In genomic region chr20:39338977-39339376, GRCh38 we compare ENCODE assay signal across 11 cellular contexts.
DNase-seq lines count a peak whose midpoint lies in the region; ATAC-seq, FAIRE-seq and TF ChIP-seq lines count a peak whose summit lies in the region.
"Had no signal": no experiment of that assay in that cellular context is flagged by ENCODE, and none has a peak within 500 bp of the region (broad histone marks: within the 10 kb centered on the region; RNA-seq: fewer than 3 reads in every experiment).

No MANE protein-coding gene starts in this region.

- TF ChIP-seq CTCF in GM12878 (IDR thresholded peaks at IDR 0.05 in 2 of 3, conservative IDR thresholded peaks at IDR 0.05 in 1 of 3; ENCODE audit: control insufficient read depth in 2 of 3, extremely low read depth in 1 of 3, insufficient read depth in 1 of 3, low read depth in 3 of 3, low read length in 3 of 3) (no peak), type B pancreatic cell (conservative IDR thresholded peaks at IDR 0.05) (no peak)

- peak; percentile 40 for DNase-seq in GM12878 (ENCODE audit: low read depth, low spot score)
- no peak for DNase-seq in NCI-H1105 (lab: John Stamatoyannopoulos, UW)
- DNase-seq in NCI-H2196 treated with DMSO at 0.1 percent for 48 hours (lab: John Stamatoyannopoulos, UW; ENCODE audit: unreplicated experiment) = no peak
- no peak for DNase-seq in COLO668 (lab: John Stamatoyannopoulos, UW; ENCODE audit: unreplicated experiment)
- DNase-seq in type B pancreatic cell (ENCODE audit: extremely low spot score, unreplicated experiment) = no peak
- DNase-seq: C1 segment of cervical spinal cord had no signal

- H3K27me3 ChIP-seq in BLaER1 treated with 17β-estradiol and CSF1 and Interleukin-3, amounts not matched to agents 10 nM and 100 nM = no peaks in the 10 kb centered on the region
- H3K27me3 ChIP-seq in GM12878 (replicated peaks in 1 of 2; ENCODE audit: control insufficient read depth in 2 of 2, insufficient read depth in 2 of 2, low read length in 1 of 2) = no peaks in the 10 kb centered on the region

- no TSS peak for BruUV-seq in GM12878 (replicated peaks; lab: Mats Ljungman, UMichigan)

- FAIRE-seq in GM12878 (lab: Jason Lieb, UNC) = peak; percentile 7
- FAIRE-seq: urothelium cell line had no signal

- H3K79me2 ChIP-seq in GM12878 (ENCODE audit: control insufficient read depth, insufficient read depth, low read length) = no peaks in the 10 kb centered on the region

- WGBS in GM12878 (ENCODE audit: insufficient coverage, insufficient replicate concordance, low lambda C conversion rate, missing lambda C conversion rate) = 0% methylated on average over 1 of the region's 1 CpG

- TF ChIP-seq EP300 in GM12878 (IDR thresholded peaks at IDR 0.05; ENCODE audit: borderline replicate concordance in 1 of 2, control insufficient read depth in 1 of 2, low read depth in 2 of 2, low read length in 2 of 2) = peak in 1 of 2 experiments; percentile 51; a peak in 1 of 4 replicates

- no peaks in the 10 kb centered on the region for H3K36me3 ChIP-seq in BLaER1 treated with 17β-estradiol and CSF1 and Interleukin-3, amounts not matched to agents 10 nM and 100 nM
- H3K36me3 ChIP-seq in GM12878 (ENCODE audit: control insufficient read depth in 2 of 2, insufficient read depth in 2 of 2, low read length in 1 of 2) = no peaks in the 10 kb centered on the region

- TF ChIP-seq POLR2A in GM12878 (IDR thresholded peaks at IDR 0.05; ENCODE audit: low read depth, low read length) = no peak

- H3K4me1 Mint-ChIP-seq in type B pancreatic cell (ENCODE audit: unreplicated experiment) = peaks cover 10% of the 10 kb centered on the region

- no peak for TF ChIP-seq RAD21 in GM12878 (IDR thresholded peaks at IDR 0.05; ENCODE audit: insufficient read depth, low read depth, low read length)

- H3K36me3 Mint-ChIP-seq in type B pancreatic cell = no peaks in the 10 kb centered on the region

- peaks cover 0 to 7% (median 0%) of the 10 kb centered on the region in 11 experiments; a peak in 2 of 22 replicates for H3K9me3 ChIP-seq in BLaER1 treated with 17β-estradiol and CSF1 and Interleukin-3, amounts not matched to agents 10 nM and 100 nM (replicated peaks in 1 of 11)
- H3K9me3 ChIP-seq in GM12878 (replicated peaks; ENCODE audit: control insufficient read depth, insufficient read depth, low read length) = no peaks in the 10 kb centered on the region; the same call in 2 of the 3 replicates

- H3K4me1 ChIP-seq in BLaER1 treated with 17β-estradiol and CSF1 and Interleukin-3, amounts not matched to agents 10 nM and 100 nM = peaks cover 17 to 49% (median 18%) of the 10 kb centered on the region in 10 experiments
- peaks cover 3% of the 10 kb centered on the region; the same call in 1 of the 2 replicates for H3K4me1 ChIP-seq in GM12878 (ENCODE audit: control insufficient read depth, insufficient read depth, low read length)

- no peak overlapping the region for H3K27ac Mint-ChIP-seq in type B pancreatic cell

- in situ Hi-C loops in GM12878 (cut with MboI) = no loop called here

- SMC1A ChIA-PET in GM12878 (lab: Charles Lee; ENCODE audit: uncharacterized antibody, unreplicated experiment) = interaction anchor here (1.0 to 1.5 kb wide), 3 partner anchors 12 to 491 kb away, joined by 3 to 4 read pairs (median 4); no protein-coding TSS in a partner anchor

- H3K4me3 Mint-ChIP-seq in type B pancreatic cell = no peak overlapping the region

- intact Hi-C loops in GM12878 (cut with micrococcal nuclease; ENCODE audit: unreplicated experiment) = no loop called here

- POLR2A ChIA-PET in GM12878 (lab: Charles Lee) = no interaction called here

- peaks cover 8% of the 10 kb centered on the region for H3K9me3 Mint-ChIP-seq in type B pancreatic cell

- peak; percentile 99 for ATAC-seq in GM19452 (IDR thresholded peaks at IDR 0.05; ENCODE audit: unreplicated experiment)
- peak; percentile 96 for ATAC-seq in HG03139 (IDR thresholded peaks at IDR 0.05; ENCODE audit: unreplicated experiment)
- peak; percentile 96 for ATAC-seq in GM12878

- H3K27ac ChIP-seq in BLaER1 treated with 17β-estradiol and CSF1 and Interleukin-3, amounts not matched to agents 10 nM and 100 nM = peak overlapping the region in 10 of 11 experiments; percentile 9 to 60 (median 44); a peak in 17 of 22 replicates
- H3K27ac ChIP-seq in GM12878 (ENCODE audit: control insufficient read depth, insufficient read depth) = no peak overlapping the region
- H3K27ac ChIP-seq: SK-N-MC had no signal

- H4K20me1 ChIP-seq in BLaER1 treated with 17β-estradiol and CSF1 and Interleukin-3, amounts not matched to agents 10 nM and 100 nM = no peaks in the 10 kb centered on the region
- H4K20me1 ChIP-seq in GM12878 (ENCODE audit: control insufficient read depth, insufficient read depth) = no peaks in the 10 kb centered on the region

- no peak overlapping the region; the same call in none of the 2 replicates for H2AFZ ChIP-seq in GM12878 (ENCODE audit: control insufficient read depth, low read depth, low read length)

- peak overlapping the region in 2 of 11 experiments; percentile 2 to 40; a peak in 1 of 22 replicates for H3K9ac ChIP-seq in BLaER1 treated with 17β-estradiol and CSF1 and Interleukin-3, amounts not matched to agents 10 nM and 100 nM
- no peak overlapping the region for H3K9ac ChIP-seq in GM12878 (ENCODE audit: control insufficient read depth, insufficient read depth, low read length)

- H3K27me3 Mint-ChIP-seq in type B pancreatic cell = peaks cover 4% of the 10 kb centered on the region

- H3K4me3 ChIP-seq in BLaER1 treated with 17β-estradiol and CSF1 and Interleukin-3, amounts not matched to agents 10 nM and 100 nM = no peak overlapping the region
- no peak overlapping the region for H3K4me3 ChIP-seq in GM12878
- H3K4me3 ChIP-seq: SK-N-MC had no signal

- RAD21 ChIA-PET in GM12878 (lab: Charles Lee; ENCODE audit: unreplicated experiment) = interaction anchor here (1.1 to 1.3 kb wide), 2 partner anchors 24 to 37 kb away, joined by 3 to 4 read pairs; no protein-coding TSS in a partner anchor

- H3K4me2 ChIP-seq in BLaER1 treated with 17β-estradiol and CSF1 and Interleukin-3, amounts not matched to agents 10 nM and 100 nM = peak overlapping the region; percentile 9 to 82 (median 52)
- no peak overlapping the region for H3K4me2 ChIP-seq in GM12878 (ENCODE audit: control insufficient read depth, insufficient read depth)

- CTCF ChIA-PET in GM12878 (lab: Yijun Ruan, JAX) = no interaction called here

TF ChIP-seq in GM12878, 131 proteins besides CTCF, POLR2A, EP300 and RAD21 (continues in another document):
- TF ChIP-seq ASH2L (IDR thresholded peaks at IDR 0.05; ENCODE audit: borderline replicate concordance, low read depth) = no peak
- TF ChIP-seq BMI1 (IDR thresholded peaks at IDR 0.05; ENCODE audit: borderline replicate concordance) = no peak
- TF ChIP-seq ZNF687 (IDR thresholded peaks at IDR 0.05) = peak; percentile 66; the same call in 1 of the 2 replicates
- TF ChIP-seq NFYA (IDR thresholded peaks at IDR 0.05; ENCODE audit: borderline replicate concordance, low read depth, low read length) = no peak
- TF ChIP-seq ZBTB33 (IDR thresholded peaks at IDR 0.05) = no peak
- TF ChIP-seq ZNF274 (IDR thresholded peaks at IDR 0.05; ENCODE audit: insufficient read depth, insufficient read length) = no peak
